15 cellular contexts compared by ENCODE assay signal in genomic region chr3:133851266-133851906, GRCh38. TPM values are rescaled to one million over a fixed set of nuclear protein-coding genes. Genes with fewer than 3 reads are reported as not detected.
DNase-seq lines count a peak whose midpoint lies in the region; ATAC-seq and TF ChIP-seq lines count a peak whose summit lies in the region.
"Had no signal": no experiment of that assay in that cellular context is flagged by ENCODE, and none has a peak within 500 bp of the region (broad histone marks: within the 10 kb centered on the region; RNA-seq: fewer than 3 reads in every experiment).

No MANE protein-coding gene starts in this region.

- H3K27ac Mint-ChIP-seq in activated CD4-positive, alpha-beta memory T cell treated with anti-CD3 and anti-CD28 coated beads for 36 hours = peak overlapping the region; percentile 2
- no peak overlapping the region for H3K27ac Mint-ChIP-seq in progenitor cell of endocrine pancreas
- H3K27ac Mint-ChIP-seq: CD14-positive monocyte had no signal

- H3K4me1 ChIP-seq in smooth muscle cell (ENCODE audit: low read depth) (no peaks in the 10 kb centered on the region), esophagus muscularis mucosa (peaks cover 0 to 18% (median 0%) of the 10 kb centered on the region in 4 donors)

- no peaks in the 10 kb centered on the region for H4K20me1 ChIP-seq in smooth muscle cell (ENCODE audit: low read depth)

- DNase-seq in activated CD4-positive, alpha-beta memory T cell treated with anti-CD3 and anti-CD28 coated beads for 36 hours = peak; percentile 59
- DNase-seq in AML-193 (lab: John Stamatoyannopoulos, UW) (no peak), smooth muscle cell (lab: John Stamatoyannopoulos, UW; ENCODE audit: unreplicated experiment) (no peak), esophagus muscularis mucosa (ENCODE audit: extremely low spot score) (no peak), progenitor cell of endocrine pancreas (ENCODE audit: low spot score, unreplicated experiment) (no peak)
- DNase-seq: foreskin melanocyte, NCI-H226 had no signal

- H3K4me2 ChIP-seq in smooth muscle cell = no peak overlapping the region

- H3K79me2 ChIP-seq in smooth muscle cell (ENCODE audit: low read depth) = no peaks in the 10 kb centered on the region

- peaks cover 5% of the 10 kb centered on the region for H3K4me1 Mint-ChIP-seq in activated CD4-positive, alpha-beta memory T cell treated with anti-CD3 and anti-CD28 coated beads for 36 hours (ENCODE audit: low read depth)
- peaks cover 4% of the 10 kb centered on the region for H3K4me1 Mint-ChIP-seq in progenitor cell of endocrine pancreas (ENCODE audit: low read depth)
- H3K4me1 Mint-ChIP-seq: CD14-positive monocyte had no signal

- TF ChIP-seq EP300 in esophagus muscularis mucosa (IDR thresholded peaks at IDR 0.05) = no peak

- POLR2A ChIA-PET in activated CD4-positive, alpha-beta memory T cell treated with anti-CD3 and anti-CD28 coated beads for 36 hours (lab: Charles Lee) = no interaction called here

- intact Hi-C loops in activated CD4-positive, alpha-beta memory T cell treated with anti-CD3 and anti-CD28 coated beads for 36 hours (cut with micrococcal nuclease) = loop anchor here (1.0 kb wide), 1 partner anchor 31 kb away; no protein-coding TSS in a partner anchor
- intact Hi-C loops in esophagus muscularis mucosa (cut with DNase I) = no loop called here

- no peaks in the 10 kb centered on the region for H3K27me3 Mint-ChIP-seq in activated CD4-positive, alpha-beta memory T cell treated with anti-CD3 and anti-CD28 coated beads for 36 hours
- H3K27me3 Mint-ChIP-seq in progenitor cell of endocrine pancreas = peaks cover 42% of the 10 kb centered on the region

- H3K27me3 ChIP-seq in smooth muscle cell (ENCODE audit: low read depth) (no peaks in the 10 kb centered on the region), esophagus muscularis mucosa (no peaks in the 10 kb centered on the region)
- H3K27me3 ChIP-seq: right atrium auricular region had no signal

- H3K36me3 ChIP-seq in smooth muscle cell (ENCODE audit: low read depth) (no peaks in the 10 kb centered on the region), esophagus muscularis mucosa (no peaks in the 10 kb centered on the region)
- H3K36me3 ChIP-seq: right atrium auricular region, thoracic aorta had no signal

- no peak for TF ChIP-seq CTCF in smooth muscle cell (IDR thresholded peaks at IDR 0.05; ENCODE audit: borderline replicate concordance, insufficient read depth, poor library complexity, severe bottlenecking)
- TF ChIP-seq CTCF in esophagus muscularis mucosa (IDR thresholded peaks at IDR 0.05) = no peak
- TF ChIP-seq CTCF in progenitor cell of endocrine pancreas (IDR thresholded peaks at IDR 0.05; ENCODE audit: unreplicated experiment) = no peak

- H3K27ac ChIP-seq in smooth muscle cell (ENCODE audit: low read depth) (no peak overlapping the region), esophagus muscularis mucosa (replicated peaks in 1 of 4) (no peak overlapping the region)
- H3K27ac ChIP-seq: HL-60, right atrium auricular region, thoracic aorta had no signal

- CTCF ChIA-PET in activated CD4-positive, alpha-beta memory T cell treated with anti-CD3 and anti-CD28 coated beads for 36 hours (lab: Charles Lee) = no interaction called here

- no peak overlapping the region for H2AFZ ChIP-seq in smooth muscle cell (ENCODE audit: low read depth)

- H3F3A ChIP-seq in smooth muscle cell (ENCODE audit: low read depth) = no peaks in the 10 kb centered on the region

- H3K9ac ChIP-seq in smooth muscle cell (ENCODE audit: low read depth) = no peak overlapping the region

- ATAC-seq in GM18498 (IDR thresholded peaks at IDR 0.05; ENCODE audit: unreplicated experiment) (peak; percentile 63), GM18909 (IDR thresholded peaks at IDR 0.05; ENCODE audit: poor library complexity, unreplicated experiment) (peak; percentile 43), HG02885 (IDR thresholded peaks at IDR 0.05; ENCODE audit: poor library complexity, unreplicated experiment) (peak; percentile 55)
- ATAC-seq: Panc1 had no signal

- WGBS in smooth muscle cell (ENCODE audit: low lambda C conversion rate) = 55% methylated on average over 5 of the region's 5 CpGs
- 85% methylated on average over 5 of the region's 5 CpGs for WGBS in esophagus muscularis mucosa

- H3K4me3 Mint-ChIP-seq in activated CD4-positive, alpha-beta memory T cell treated with anti-CD3 and anti-CD28 coated beads for 36 hours = no peak overlapping the region
- H3K4me3 Mint-ChIP-seq in progenitor cell of endocrine pancreas (ENCODE audit: low read depth) = no peak overlapping the region
- H3K4me3 Mint-ChIP-seq: CD14-positive monocyte had no signal

- no peak for TF ChIP-seq POLR2A in esophagus muscularis mucosa (IDR thresholded peaks at IDR 0.05; ENCODE audit: low read depth)

- H3K9me3 ChIP-seq in smooth muscle cell (replicated peaks; ENCODE audit: low read depth) = no peaks in the 10 kb centered on the region
- no peaks in the 10 kb centered on the region for H3K9me3 ChIP-seq in esophagus muscularis mucosa
- H3K9me3 ChIP-seq: right atrium auricular region, thoracic aorta had no signal

- H3K36me3 Mint-ChIP-seq in activated CD4-positive, alpha-beta memory T cell treated with anti-CD3 and anti-CD28 coated beads for 36 hours = no peaks in the 10 kb centered on the region
- no peaks in the 10 kb centered on the region for H3K36me3 Mint-ChIP-seq in progenitor cell of endocrine pancreas (ENCODE audit: insufficient read depth)
- H3K36me3 Mint-ChIP-seq: CD14-positive monocyte had no signal

- H3K9me3 Mint-ChIP-seq in activated CD4-positive, alpha-beta memory T cell treated with anti-CD3 and anti-CD28 coated beads for 36 hours = no peaks in the 10 kb centered on the region
- no peaks in the 10 kb centered on the region for H3K9me3 Mint-ChIP-seq in progenitor cell of endocrine pancreas (ENCODE audit: low read depth)

- H3K4me3 ChIP-seq in smooth muscle cell (no peak overlapping the region), esophagus muscularis mucosa (no peak overlapping the region)
- H3K4me3 ChIP-seq: right atrium auricular region, thoracic aorta had no signal

RNA-seq across cellular contexts. Expression of gene RAB6B, which starts 44.3 kb away (rescaled TPM):
- total RNA-seq in activated CD4-positive, alpha-beta memory T cell treated with anti-CD3 and anti-CD28 coated beads for 36 hours = 1 to 10 TPM; 2.7 to 3.9 TPM
- total RNA-seq in smooth muscle cell (1.6 and 2.0 TPM in 2 replicates), esophagus muscularis mucosa (10 to 100 TPM in 2 of 4 donors, 1 to 10 TPM in 2; 6.2 to 11.9 (median 10.5) TPM), progenitor cell of endocrine pancreas (10.5 and 12.9 TPM in 2 replicates)
- 1.2 and 2.2 TPM in 2 replicates for polyA plus RNA-seq in smooth muscle cell

RNA-seq across cellular contexts. Expression of gene SRPRB, which starts 45.8 kb away (rescaled TPM):
- total RNA-seq in activated CD4-positive, alpha-beta memory T cell treated with anti-CD3 and anti-CD28 coated beads for 36 hours = 10 to 100 TPM; 65.7 to 66.7 TPM
- 59.3 and 60.6 TPM in 2 replicates for total RNA-seq in smooth muscle cell
- polyA plus RNA-seq in smooth muscle cell = 78.9 and 98.3 TPM in 2 replicates
- 10 to 100 TPM; 11.2 to 28.2 (median 18.5) TPM for total RNA-seq in esophagus muscularis mucosa
- 38.2 and 49.1 TPM in 2 replicates for total RNA-seq in progenitor cell of endocrine pancreas
